Comparison of ENCODE assay signal across 8 cellular contexts in the genomic region with DNA sequence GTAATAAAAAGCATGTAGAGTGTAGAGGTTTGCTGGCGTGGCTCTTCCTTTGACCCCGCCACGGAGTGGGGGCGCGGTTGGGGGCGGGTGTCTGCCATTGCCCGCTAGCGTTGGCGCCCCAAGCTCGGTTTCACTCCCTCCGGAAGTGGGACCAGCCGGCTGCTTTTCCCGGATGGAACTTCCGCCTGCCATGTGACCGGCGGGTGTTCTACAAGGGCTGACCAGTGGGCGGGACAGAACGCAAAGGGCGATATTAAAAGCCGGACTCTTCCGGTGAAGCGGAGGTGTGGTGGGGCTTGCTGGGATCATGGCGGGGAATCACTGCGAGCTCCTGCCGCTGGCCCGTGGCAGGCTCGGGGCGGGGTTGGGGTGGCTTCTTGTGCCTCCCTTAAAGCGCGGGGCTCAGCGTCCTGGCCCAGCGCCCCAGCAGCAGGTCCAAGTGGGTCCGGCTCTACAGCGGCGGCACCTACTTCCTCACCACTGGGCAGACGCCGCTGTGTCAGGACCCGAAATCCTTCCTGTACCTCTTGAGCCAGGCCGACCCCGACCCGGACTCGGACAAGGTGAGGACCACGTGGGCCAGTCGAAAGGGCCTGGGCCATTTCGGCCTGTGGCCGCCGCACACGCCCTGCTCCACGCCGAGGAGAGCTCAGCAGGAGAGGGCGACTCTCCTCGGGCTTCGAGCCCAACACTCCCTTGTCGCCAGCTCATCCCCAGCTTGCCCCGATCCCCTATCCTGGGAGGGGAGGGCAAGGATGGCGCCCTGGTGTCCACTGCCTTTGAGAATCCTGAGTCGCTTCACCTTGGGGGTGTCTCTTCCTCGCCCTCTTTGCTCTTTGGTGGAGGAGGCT.
A peak's percentile ranks its signal among the peaks of the same experiment; 100 is the strongest.
DNase-seq lines count a peak whose midpoint lies in the region; ATAC-seq and TF ChIP-seq lines count a peak whose summit lies in the region.

No MANE protein-coding gene starts in this region.

- peak overlapping the region; percentile 100 for H3K9ac ChIP-seq in NT2/D1 (ENCODE audit: insufficient read length, low read depth)

- peaks cover 0 to 23% of the 10 kb centered on the region in 2 donors for H3K36me3 Mint-ChIP-seq in CD4-positive, alpha-beta memory T cell
- peaks cover 3% of the 10 kb centered on the region for H3K36me3 Mint-ChIP-seq in endothelial cell (ENCODE audit: low read depth, unreplicated experiment)

- no peaks in the 10 kb centered on the region for H3K27me3 ChIP-seq in CD4-positive, alpha-beta memory T cell (ENCODE audit: insufficient read depth, low read length)
- no peaks in the 10 kb centered on the region for H3K27me3 ChIP-seq in NT2/D1 (ENCODE audit: insufficient read depth, insufficient read length)

- 0% methylated on average over 45 to 47 of the region's 58 CpGs for WGBS in mesodermal cell (ENCODE audit: insufficient coverage in 2 of 2), 2 experiments

- peaks cover 7 to 32% (median 16%) of the 10 kb centered on the region in 4 donors for H3K4me1 Mint-ChIP-seq in CD4-positive, alpha-beta memory T cell
- peaks cover 10% of the 10 kb centered on the region for H3K4me1 Mint-ChIP-seq in endothelial cell (ENCODE audit: unreplicated experiment)

- H3K9me3 ChIP-seq in CD4-positive, alpha-beta memory T cell (ENCODE audit: control insufficient read depth in 1 of 2, low read length in 2 of 2) = no peaks in the 10 kb centered on the region
- no peaks in the 10 kb centered on the region for H3K9me3 ChIP-seq in NT2/D1 (ENCODE audit: insufficient read depth, low read length)
- H3K9me3 ChIP-seq in mesodermal cell (ENCODE audit: control insufficient read depth, low read length) = no peaks in the 10 kb centered on the region

- H3K27ac Mint-ChIP-seq in CD4-positive, alpha-beta memory T cell = peak overlapping the region; percentile 83 to 94 (median 93)
- H3K27ac Mint-ChIP-seq in endothelial cell (ENCODE audit: unreplicated experiment) = peak overlapping the region; percentile 86

- no peaks in the 10 kb centered on the region for H3K27me3 Mint-ChIP-seq in CD4-positive, alpha-beta memory T cell
- H3K27me3 Mint-ChIP-seq in endothelial cell (ENCODE audit: unreplicated experiment) = peaks cover 5% of the 10 kb centered on the region

- TF ChIP-seq CTCF in endothelial cell (IDR thresholded peaks at IDR 0.05; ENCODE audit: unreplicated experiment) = no peak

- peak overlapping the region; percentile 95 to 99 (median 98) for H3K4me3 Mint-ChIP-seq in CD4-positive, alpha-beta memory T cell
- peak overlapping the region; percentile 97 for H3K4me3 Mint-ChIP-seq in endothelial cell (ENCODE audit: unreplicated experiment)

- no peaks in the 10 kb centered on the region for H3K9me3 Mint-ChIP-seq in CD4-positive, alpha-beta memory T cell
- H3K9me3 Mint-ChIP-seq in endothelial cell (ENCODE audit: unreplicated experiment) = no peaks in the 10 kb centered on the region

- peak overlapping the region; percentile 52 to 56 for H3K4me3 ChIP-seq in CD4-positive, alpha-beta memory T cell (ENCODE audit: low read length in 2 of 2)
- H3K4me3 ChIP-seq in NT2/D1 (ENCODE audit: insufficient read length, low read depth) (peak overlapping the region; percentile 100), mesodermal cell (ENCODE audit: extremely low read depth, insufficient read depth, low read length, poor library complexity, severe bottlenecking) (peak overlapping the region; percentile 87)

- DNase-seq in CD4-positive, alpha-beta memory T cell = peak; percentile 41 to 61 (median 53)
- peak in 74 of 76 experiments; percentile 58 to 97 (median 92) for DNase-seq in HUDEP-2 (lab: John Stamatoyannopoulos, UW; ENCODE audit: unreplicated experiment in 76 of 76)
- peak; percentile 94 for DNase-seq in NT2/D1 (ENCODE audit: low read depth, low spot score)
- DNase-seq in activated CD8-positive, alpha-beta memory T cell treated with anti-CD3 and anti-CD28 coated beads, Interleukin-2, amount 50 U/mL, for 24 hours (ENCODE audit: extremely low read depth) = peak; percentile 77
- DNase-seq in endothelial cell (ENCODE audit: low spot score) = peak; percentile 90
- DNase-seq in stimulated activated CD8-positive, alpha-beta memory T cell treated with anti-CD3 and anti-CD28 coated beads, Interleukin-15, amount 100 ng/mL, for 1 hour (ENCODE audit: low read depth) = peak; percentile 49

- POLR2A ChIA-PET in CD4-positive, alpha-beta memory T cell (lab: Charles Lee; ENCODE audit: partially characterized antibody) = interaction anchor here (1.5 kb wide), 1 partner anchor 79 kb away, joined by 5 read pairs; a partner anchor contains a TSS

- H3K4me1 ChIP-seq in CD4-positive, alpha-beta memory T cell (ENCODE audit: insufficient read depth, low read length) = no peaks in the 10 kb centered on the region
- H3K4me1 ChIP-seq in NT2/D1 (ENCODE audit: insufficient read depth, insufficient read length) (no peaks in the 10 kb centered on the region), mesodermal cell (ENCODE audit: control insufficient read depth, insufficient read depth, low read length, poor library complexity, severe bottlenecking) (peaks cover 3% of the 10 kb centered on the region)

- intact Hi-C loops in CD4-positive, alpha-beta memory T cell (cut with micrococcal nuclease) = no loop called here

- peak overlapping the region; percentile 66 for H3K27ac ChIP-seq in CD4-positive, alpha-beta memory T cell (ENCODE audit: low read depth, low read length)
- peak overlapping the region; percentile 84 for H3K27ac ChIP-seq in mesodermal cell (ENCODE audit: low read depth, low read length, severe bottlenecking)

- CTCF ChIA-PET in CD4-positive, alpha-beta memory T cell (lab: Charles Lee; ENCODE audit: partially characterized antibody) = no interaction called here

- peaks cover 5% of the 10 kb centered on the region for H3K36me3 ChIP-seq in CD4-positive, alpha-beta memory T cell (ENCODE audit: insufficient read depth, low read length)
- H3K36me3 ChIP-seq in NT2/D1 (ENCODE audit: insufficient read depth, insufficient read length, low read length) = peaks cover 11% of the 10 kb centered on the region
- peaks cover 7% of the 10 kb centered on the region for H3K36me3 ChIP-seq in mesodermal cell (ENCODE audit: control insufficient read depth, insufficient read depth, low read length)

- ATAC-seq in GM19468 (IDR thresholded peaks at IDR 0.05; ENCODE audit: extremely low read depth, unreplicated experiment) = peak; percentile 36

Comparison
In these comparisons a context has a peak if more than half of its experiments do, and no peak if none do; other contexts are left out.
1. Peak in every context shown above with its lines: DNase-seq, ATAC-seq, H3K4me3 ChIP-seq and H3K27ac ChIP-seq.